In genomic region chr7:73830618-73830871, GRCh38 we compare ENCODE assay signal across 2 cellular contexts.
TF ChIP-seq lines count a peak whose summit lies in the region.

No MANE protein-coding gene starts in this region.

TF ChIP-seq in SK-N-SH, 30 proteins besides CTCF, POLR2A, EP300 and RAD21:
- TF ChIP-seq RXRA (IDR thresholded peaks at IDR 0.05; ENCODE audit: borderline replicate concordance, low read depth) (no peak), TAF1 (IDR thresholded peaks at IDR 0.05; ENCODE audit: borderline replicate concordance, low read depth, low read length) (no peak), ZBTB33 (IDR thresholded peaks at IDR 0.05; ENCODE audit: borderline replicate concordance, low read depth) (no peak), TEAD4 (IDR thresholded peaks at IDR 0.05; ENCODE audit: borderline replicate concordance, insufficient read depth) (no peak), RFX5 (IDR thresholded peaks at IDR 0.05; ENCODE audit: low read length) (no peak), NFIC (IDR thresholded peaks at IDR 0.05; ENCODE audit: borderline replicate concordance) (no peak), JUND (IDR thresholded peaks at IDR 0.05) (no peak)

TF ChIP-seq in SK-N-SH treated with all-trans-retinoic acid at 6 μM for 48 hours, 23 proteins besides CTCF, POLR2A, EP300 and RAD21:
- TF ChIP-seq RARB (CRISPR knock-in tag; IDR thresholded peaks at IDR 0.05) = no peak
- no peak for TF ChIP-seq TCF4 (CRISPR knock-in tag; IDR thresholded peaks at IDR 0.05; ENCODE audit: borderline replicate concordance)
- no peak for TF ChIP-seq CREB5 (CRISPR knock-in tag; IDR thresholded peaks at IDR 0.05; ENCODE audit: low read depth)
